Comparison of ENCODE assay signal across 8 cellular contexts in the genomic region with DNA sequence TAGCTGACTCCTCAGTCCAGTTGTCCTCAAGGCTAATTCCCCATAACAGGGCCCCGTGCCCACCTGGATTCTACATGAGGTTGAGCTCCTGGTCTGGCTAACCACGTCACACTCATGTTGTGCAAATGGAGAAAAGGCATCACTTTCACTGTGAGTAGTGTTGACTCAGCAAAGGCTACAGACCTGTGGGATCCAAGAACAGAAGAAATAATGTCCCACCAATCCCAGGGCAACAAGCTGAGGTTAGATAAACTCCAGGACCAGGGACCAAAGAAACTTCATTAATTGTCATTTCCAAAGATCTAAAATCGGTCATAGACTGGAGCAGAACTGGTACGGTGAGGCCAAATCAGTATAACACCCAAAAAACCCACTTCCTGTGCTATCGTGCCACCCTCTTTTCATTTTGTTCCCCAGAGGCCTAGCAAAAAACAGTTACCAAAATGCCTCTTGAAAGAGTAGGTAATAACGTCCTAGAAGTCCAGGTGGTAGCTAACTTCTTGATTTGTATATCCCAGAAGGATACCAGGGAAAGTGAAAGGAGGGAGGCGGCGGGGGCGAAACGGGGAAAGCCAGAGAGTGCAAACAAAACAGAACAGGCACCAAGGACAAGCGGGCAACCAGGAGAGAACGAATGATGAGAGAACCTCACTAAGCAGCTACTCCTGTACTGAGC. TPM values are rescaled to one million over a fixed set of nuclear protein-coding genes. Genes with fewer than 3 reads are reported as not detected.
DNase-seq lines count a peak whose midpoint lies in the region; ATAC-seq and TF ChIP-seq lines count a peak whose summit lies in the region.

No MANE protein-coding gene starts in this region.

- ATAC-seq in HG02610 (IDR thresholded peaks at IDR 0.05; ENCODE audit: unreplicated experiment): peak; percentile 34
- no peak for ATAC-seq in HG03469 (IDR thresholded peaks at IDR 0.05; ENCODE audit: unreplicated experiment)
- no peak for ATAC-seq in GM21619 (IDR thresholded peaks at IDR 0.05; ENCODE audit: unreplicated experiment)

- H3K9me3 Mint-ChIP-seq in activated CD4-positive, alpha-beta T cell treated with anti-CD3 and anti-CD28 coated beads, Interleukin-2, amount 10 ng/mL, durations not matched to agents 7 days and 5 days: no peaks in the 10 kb centered on the region

- H3K4me1 Mint-ChIP-seq in activated CD4-positive, alpha-beta T cell treated with anti-CD3 and anti-CD28 coated beads, Interleukin-2, amount 10 ng/mL, durations not matched to agents 7 days and 5 days: peaks cover 53% of the 10 kb centered on the region

- TF ChIP-seq CTCF in epithelial cell of proximal tubule (conservative IDR thresholded peaks at IDR 0.05; ENCODE audit: low read depth, low read length): no peak

- CTCF ChIA-PET in activated CD4-positive, alpha-beta T cell treated with anti-CD3 and anti-CD28 coated beads, Interleukin-2, amount 10 ng/mL, durations not matched to agents 7 days and 5 days (lab: Charles Lee): interaction anchor here (0.6 to 2.3 kb wide), 10 partner anchors 9 to 580 kb away, joined by 3 to 8 read pairs (median 4); no protein-coding TSS in a partner anchor

- peak overlapping the region; percentile 96 for H3K27ac Mint-ChIP-seq in activated CD4-positive, alpha-beta T cell treated with anti-CD3 and anti-CD28 coated beads, Interleukin-2, amount 10 ng/mL, durations not matched to agents 7 days and 5 days

- POLR2A ChIA-PET in activated CD4-positive, alpha-beta T cell treated with anti-CD3 and anti-CD28 coated beads, Interleukin-2, amount 10 ng/mL, durations not matched to agents 7 days and 5 days (lab: Charles Lee): no interaction called here

- peak overlapping the region; percentile 82 for H3K4me3 ChIP-seq in epithelial cell of proximal tubule (ENCODE audit: low read depth, low read length)

- DNase-seq in activated CD4-positive, alpha-beta T cell treated with anti-CD3 and anti-CD28 coated beads, Interleukin-2, amount 10 ng/mL, durations not matched to agents 7 days and 5 days: peak; percentile 63
- DNase-seq in epithelial cell of proximal tubule (ENCODE audit: low read depth) (no peak), NCI-H2081 (lab: John Stamatoyannopoulos, UW) (no peak), KG1 (lab: John Stamatoyannopoulos, UW) (no peak)
- DNase-seq in stimulated activated CD4-positive, alpha-beta T cell treated with anti-CD3 and anti-CD28 coated beads, TNF-alpha, amount 100 ng/mL, for 24 hours (ENCODE audit: low read depth in 3 of 3): peak; percentile 18 to 53 (median 43)

- peak overlapping the region; percentile 98 for H3K4me3 Mint-ChIP-seq in activated CD4-positive, alpha-beta T cell treated with anti-CD3 and anti-CD28 coated beads, Interleukin-2, amount 10 ng/mL, durations not matched to agents 7 days and 5 days

- no peaks in the 10 kb centered on the region for H3K27me3 Mint-ChIP-seq in activated CD4-positive, alpha-beta T cell treated with anti-CD3 and anti-CD28 coated beads, Interleukin-2, amount 10 ng/mL, durations not matched to agents 7 days and 5 days

- H3K36me3 Mint-ChIP-seq in activated CD4-positive, alpha-beta T cell treated with anti-CD3 and anti-CD28 coated beads, Interleukin-2, amount 10 ng/mL, durations not matched to agents 7 days and 5 days (ENCODE audit: low read depth): peaks cover 53% of the 10 kb centered on the region

RNA-seq across cellular contexts. Expression of gene PCSK7, which starts 1.4 kb away (rescaled TPM):
- 100 to 1,000 TPM; 187 to 224 TPM for total RNA-seq in activated CD4-positive, alpha-beta T cell treated with anti-CD3 and anti-CD28 coated beads, Interleukin-2, amount 10 ng/mL, durations not matched to agents 7 days and 5 days
- total RNA-seq in epithelial cell of proximal tubule: 19.6 and 29.6 TPM in 2 replicates

RNA-seq across cellular contexts. Expression of gene RNF214, which starts 2.0 kb away (rescaled TPM):
- total RNA-seq in activated CD4-positive, alpha-beta T cell treated with anti-CD3 and anti-CD28 coated beads, Interleukin-2, amount 10 ng/mL, durations not matched to agents 7 days and 5 days: 10 to 100 TPM; 22.2 to 23.8 TPM
- 6.5 and 9.7 TPM in 2 replicates for total RNA-seq in epithelial cell of proximal tubule

RNA-seq across cellular contexts. Expression of gene TAGLN, which starts 31.3 kb away (rescaled TPM):
- total RNA-seq in activated CD4-positive, alpha-beta T cell treated with anti-CD3 and anti-CD28 coated beads, Interleukin-2, amount 10 ng/mL, durations not matched to agents 7 days and 5 days: 1 to 10 TPM; 2.0 to 3.1 TPM
- 470 and 583 TPM in 2 replicates for total RNA-seq in epithelial cell of proximal tubule

RNA-seq across cellular contexts. Expression of gene SIDT2, which starts 51.9 kb away (rescaled TPM):
- total RNA-seq in activated CD4-positive, alpha-beta T cell treated with anti-CD3 and anti-CD28 coated beads, Interleukin-2, amount 10 ng/mL, durations not matched to agents 7 days and 5 days: 10 to 100 TPM; 28.6 to 30.9 TPM
- 7.1 and 12.2 TPM in 2 replicates for total RNA-seq in epithelial cell of proximal tubule

Comparison
In these comparisons a context has a peak if more than half of its experiments do, and no peak if none do; other contexts are left out.
1. DNase-seq: peak in activated CD4-positive, alpha-beta T cell treated with anti-CD3 and anti-CD28 coated beads, Interleukin-2, amount 10 ng/mL, durations not matched to agents 7 days and 5 days (single experiment) and stimulated activated CD4-positive, alpha-beta T cell treated with anti-CD3 and anti-CD28 coated beads, TNF-alpha, amount 100 ng/mL, for 24 hours (3 of 3); none in epithelial cell of proximal tubule (single experiment), NCI-H2081 (0 of 2) and KG1 (single experiment).
2. RNA of gene TAGLN, which starts 31.3 kb away (total RNA-seq): 470 to 583 TPM in epithelial cell of proximal tubule; 2.0 to 3.1 TPM in activated CD4-positive, alpha-beta T cell treated with anti-CD3 and anti-CD28 coated beads, Interleukin-2, amount 10 ng/mL, durations not matched to agents 7 days and 5 days; every median in the first group is over 100 times any median in the second.